Comparison of ENCODE assay signal across 14 cellular contexts in genomic region chr15:94001113-94001919, GRCh38.
"Had no signal": no experiment of that assay in that cellular context is flagged by ENCODE, and none has a peak within 500 bp of the region (broad histone marks: within the 10 kb centered on the region; RNA-seq: fewer than 3 reads in every experiment).

No MANE protein-coding gene starts in this region.

- H3K9me3 ChIP-seq: colonic mucosa, mucosa of descending colon, pancreas, thoracic aorta had no signal

- H3K27ac ChIP-seq: colonic mucosa, pancreas, thoracic aorta had no signal

- DNase-seq: activated CD4-positive, alpha-beta T cell treated with anti-CD3 and anti-CD28 coated beads, Interleukin-2, amount 10 ng/mL, durations not matched to agents 7 days and 5 days; activated CD4-positive, CD25-positive, alpha-beta regulatory T cell; activated CD8-positive, alpha-beta memory T cell treated with anti-CD3 and anti-CD28 coated beads for 24 hours; activated naive CD4-positive, alpha-beta T cell treated with Interleukin-2 at 50 U/mL for 16 hours; caudate nucleus; colonic mucosa; immature natural killer cell; mucosa of descending colon; naive thymus-derived CD8-positive, alpha-beta T cell; pancreas; stimulated activated CD4-positive, alpha-beta T cell treated with anti-CD3 and anti-CD28 coated beads, Interleukin-2, amount 100 ng/mL, for 48 hours; stimulated activated naive CD8-positive, alpha-beta T cell treated with anti-CD3 and anti-CD28 coated beads, Interleukin-15, Interleukin-2, amounts not matched to agents 100 U/mL and 50 U/mL, for 24 hours; T-helper 2 cell had no signal

- H3K4me1 Mint-ChIP-seq: activated CD4-positive, alpha-beta T cell treated with anti-CD3 and anti-CD28 coated beads, Interleukin-2, amount 10 ng/mL, durations not matched to agents 7 days and 5 days; naive thymus-derived CD8-positive, alpha-beta T cell had no signal

- H3K27ac Mint-ChIP-seq: activated CD4-positive, alpha-beta T cell treated with anti-CD3 and anti-CD28 coated beads, Interleukin-2, amount 10 ng/mL, durations not matched to agents 7 days and 5 days had no signal

- H3K4me3 Mint-ChIP-seq: activated CD4-positive, alpha-beta T cell treated with anti-CD3 and anti-CD28 coated beads, Interleukin-2, amount 10 ng/mL, durations not matched to agents 7 days and 5 days; immature natural killer cell; naive thymus-derived CD8-positive, alpha-beta T cell had no signal

- H3K36me3 Mint-ChIP-seq: immature natural killer cell; naive thymus-derived CD8-positive, alpha-beta T cell had no signal

- H3K4me1 ChIP-seq: colonic mucosa, pancreas had no signal

- H3K36me3 ChIP-seq: colonic mucosa, pancreas, thoracic aorta had no signal

- H3K27me3 Mint-ChIP-seq: activated CD4-positive, alpha-beta T cell treated with anti-CD3 and anti-CD28 coated beads, Interleukin-2, amount 10 ng/mL, durations not matched to agents 7 days and 5 days had no signal

- ATAC-seq: mucosa of descending colon; naive thymus-derived CD8-positive, alpha-beta T cell; pancreas; stimulated activated naive CD8-positive, alpha-beta T cell treated with anti-CD3 and anti-CD28 coated beads, Interleukin-15, Interleukin-2, amounts not matched to agents 100 U/mL and 50 U/mL, for 24 hours had no signal

- H3K4me3 ChIP-seq: colonic mucosa, mucosa of descending colon, pancreas, thoracic aorta had no signal

- H3K27me3 ChIP-seq: colonic mucosa had no signal

- H3K9me3 Mint-ChIP-seq: activated CD4-positive, alpha-beta T cell treated with anti-CD3 and anti-CD28 coated beads, Interleukin-2, amount 10 ng/mL, durations not matched to agents 7 days and 5 days; immature natural killer cell had no signal
